ENCODE assay signal across 8 cellular contexts in the genomic region with DNA sequence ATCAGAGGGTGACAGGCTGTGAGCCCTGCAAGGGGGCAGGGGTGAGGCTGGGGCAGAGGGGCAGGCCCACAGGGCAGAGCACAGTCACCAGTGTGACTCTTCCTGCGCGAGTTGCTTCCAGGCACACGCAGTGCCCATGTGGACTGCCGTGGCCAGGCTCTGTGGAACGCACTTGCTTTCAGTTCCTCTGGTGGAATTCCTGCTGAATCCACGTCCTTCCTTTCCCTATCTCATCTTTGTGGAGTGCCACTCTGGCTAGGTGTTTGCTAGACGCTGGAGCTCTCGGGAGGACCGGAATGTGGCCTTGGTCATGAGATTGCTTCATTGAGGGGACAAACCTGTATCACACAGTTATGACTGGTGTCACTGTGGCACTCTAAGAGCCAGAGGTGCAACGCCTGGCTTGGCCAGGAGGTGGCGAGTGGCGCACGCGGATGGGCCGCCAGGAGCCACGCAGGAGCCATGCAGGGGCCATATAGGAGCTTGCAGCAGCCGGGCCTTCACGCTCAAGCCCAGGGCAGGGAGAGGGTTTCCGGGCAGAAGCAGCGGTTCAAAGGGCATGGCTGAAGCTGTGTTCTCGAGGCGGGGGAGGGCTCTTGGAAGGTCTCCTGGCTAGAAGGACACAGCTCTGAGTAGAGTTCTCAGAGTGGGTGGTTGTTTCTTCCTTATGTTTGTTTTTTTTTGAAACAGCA. TPM values are rescaled to one million over a fixed set of nuclear protein-coding genes. Genes with fewer than 3 reads are reported as not detected.
DNase-seq lines count a peak whose midpoint lies in the region; ATAC-seq and TF ChIP-seq lines count a peak whose summit lies in the region.

No MANE protein-coding gene starts in this region.

- POLR2A ChIA-PET in CD4-positive, alpha-beta memory T cell (lab: Charles Lee; ENCODE audit: partially characterized antibody), result interaction anchor here (1.1 to 1.3 kb wide), 2 partner anchors 36 to 63 kb away, joined by 7 to 15 read pairs; partner anchors contain the start of gene TBC1D22A
- POLR2A ChIA-PET in OCI-LY7 (lab: Charles Lee), result interaction anchor here (1.0 kb wide), 1 partner anchor 29 kb away, joined by 4 read pairs; no protein-coding TSS in a partner anchor
- POLR2A ChIA-PET in naive thymus-derived CD8-positive, alpha-beta T cell (lab: Charles Lee), result interaction anchor here (0.8 to 1.2 kb wide), 2 partner anchors 34 to 36 kb away, joined by 3 to 6 read pairs; partner anchors contain the start of gene TBC1D22A

- CTCF ChIA-PET in CD4-positive, alpha-beta memory T cell (lab: Charles Lee; ENCODE audit: partially characterized antibody), result interaction anchor here (0.8 to 11.2 kb wide), 16 partner anchors 10 to 235 kb away, joined by 3 to 233 read pairs (median 4); partner anchors contain the start of gene TBC1D22A
- CTCF ChIA-PET in OCI-LY7 (lab: Charles Lee; ENCODE audit: unreplicated experiment), result interaction anchor here (1.0 kb wide), 1 partner anchor 41 kb away, joined by 4 read pairs; no protein-coding TSS in a partner anchor

- intact Hi-C loops in CD4-positive, alpha-beta memory T cell (cut with micrococcal nuclease), result no loop called here
- intact Hi-C loops in OCI-LY7 (cut with micrococcal nuclease; ENCODE audit: unreplicated experiment) (loop anchor here (2.0 to 10.0 kb wide), 2 partner anchors 36 to 114 kb away; partner anchors contain the start of gene TBC1D22A), esophagus muscularis mucosa (cut with DNase I) (no loop called here)

- H3K36me3 ChIP-seq in CD4-positive, alpha-beta memory T cell (ENCODE audit: insufficient read depth, low read length), result peaks cover 62% of the 10 kb centered on the region
- H3K36me3 ChIP-seq in OCI-LY7 (ENCODE audit: insufficient read depth, low read length) (peaks cover 75% of the 10 kb centered on the region), esophagus muscularis mucosa (peaks cover 14 to 85% (median 64%) of the 10 kb centered on the region in 4 donors)

- H3K4me3 Mint-ChIP-seq in CD4-positive, alpha-beta memory T cell, result no peak overlapping the region
- no peak overlapping the region for H3K4me3 Mint-ChIP-seq in activated T-cell treated with anti-CD3 and anti-CD28 coated beads, Interleukin-2, amount 50 U/mL, for 24 hours
- peak overlapping the region in 1 of 10 donors; percentile 32 for H3K4me3 Mint-ChIP-seq in naive thymus-derived CD8-positive, alpha-beta T cell
- no peak overlapping the region for H3K4me3 Mint-ChIP-seq in stimulated activated effector memory CD8-positive, alpha-beta T cell treated with anti-CD3 and anti-CD28 coated beads, Interleukin-12 subunit alpha, Interleukin-12 subunit beta, amount 100 ng/mL, for 72 hours

- H3K9me3 Mint-ChIP-seq in CD4-positive, alpha-beta memory T cell, result no peaks in the 10 kb centered on the region
- no peaks in the 10 kb centered on the region for H3K9me3 Mint-ChIP-seq in activated T-cell treated with anti-CD3 and anti-CD28 coated beads, Interleukin-2, amount 50 U/mL, for 24 hours
- no peaks in the 10 kb centered on the region for H3K9me3 Mint-ChIP-seq in naive thymus-derived CD8-positive, alpha-beta T cell
- H3K9me3 Mint-ChIP-seq in stimulated activated effector memory CD8-positive, alpha-beta T cell treated with anti-CD3 and anti-CD28 coated beads, Interleukin-12 subunit alpha, Interleukin-12 subunit beta, amount 100 ng/mL, for 72 hours, result no peaks in the 10 kb centered on the region

- H3K4me2 ChIP-seq in OCI-LY7 (ENCODE audit: low read length), result no peak overlapping the region

- peak; percentile 59 to 72 (median 64) for DNase-seq in CD4-positive, alpha-beta memory T cell
- DNase-seq in OCI-LY7 (ENCODE audit: low spot score) (peak; percentile 78), esophagus muscularis mucosa (ENCODE audit: extremely low spot score) (no peak), amniotic stem cell (lab: John Stamatoyannopoulos, UW) (no peak)
- peak; percentile 88 for DNase-seq in activated T-cell treated with anti-CD3 and anti-CD28 coated beads, Interleukin-2, amount 50 U/mL, for 24 hours
- DNase-seq in naive thymus-derived CD8-positive, alpha-beta T cell, result peak; percentile 25 to 71 (median 61)
- peak; percentile 80 to 89 for DNase-seq in stimulated activated effector memory CD8-positive, alpha-beta T cell treated with anti-CD3 and anti-CD28 coated beads, Interleukin-12 subunit alpha, Interleukin-12 subunit beta, amount 100 ng/mL, for 72 hours (ENCODE audit: low spot score in 2 of 2)

- no peaks in the 10 kb centered on the region for H3K27me3 Mint-ChIP-seq in CD4-positive, alpha-beta memory T cell
- no peaks in the 10 kb centered on the region for H3K27me3 Mint-ChIP-seq in activated T-cell treated with anti-CD3 and anti-CD28 coated beads, Interleukin-2, amount 50 U/mL, for 24 hours
- no peaks in the 10 kb centered on the region for H3K27me3 Mint-ChIP-seq in naive thymus-derived CD8-positive, alpha-beta T cell

- H3K27ac ChIP-seq in CD4-positive, alpha-beta memory T cell (ENCODE audit: low read depth, low read length), result no peak overlapping the region
- H3K27ac ChIP-seq in OCI-LY7 (ENCODE audit: low read depth, low read length, poor library complexity, severe bottlenecking), result no peak overlapping the region
- H3K27ac ChIP-seq in esophagus muscularis mucosa (replicated peaks in 1 of 4), result no peak overlapping the region

- H3K4me1 Mint-ChIP-seq in CD4-positive, alpha-beta memory T cell, result peaks cover 12 to 32% (median 24%) of the 10 kb centered on the region in 4 donors
- H3K4me1 Mint-ChIP-seq in activated T-cell treated with anti-CD3 and anti-CD28 coated beads, Interleukin-2, amount 50 U/mL, for 24 hours (ENCODE audit: low read depth), result peaks cover 27% of the 10 kb centered on the region
- H3K4me1 Mint-ChIP-seq in naive thymus-derived CD8-positive, alpha-beta T cell, result peaks cover 13 to 40% (median 32%) of the 10 kb centered on the region in 4 donors
- H3K4me1 Mint-ChIP-seq in stimulated activated effector memory CD8-positive, alpha-beta T cell treated with anti-CD3 and anti-CD28 coated beads, Interleukin-12 subunit alpha, Interleukin-12 subunit beta, amount 100 ng/mL, for 72 hours, result peaks cover 44% of the 10 kb centered on the region

- H2AFZ ChIP-seq in OCI-LY7 (ENCODE audit: low read length), result no peak overlapping the region

- 0 out of 2 replicates have a peak, but pooled peaks cover 3% of the 10 kb centered on the region for H4K20me1 ChIP-seq in OCI-LY7 (ENCODE audit: insufficient read depth, low read length)

- no peak for TF ChIP-seq EP300 in esophagus muscularis mucosa (IDR thresholded peaks at IDR 0.05)

- no peaks in the 10 kb centered on the region for H3K9me3 ChIP-seq in CD4-positive, alpha-beta memory T cell (ENCODE audit: control insufficient read depth in 1 of 2, low read length in 2 of 2)
- H3K9me3 ChIP-seq in OCI-LY7 (ENCODE audit: low read length) (no peaks in the 10 kb centered on the region), esophagus muscularis mucosa (no peaks in the 10 kb centered on the region)

- 0 out of 2 replicates have a peak, but pooled peaks cover under 1% of the 10 kb centered on the region for H3K79me2 ChIP-seq in OCI-LY7 (ENCODE audit: insufficient read depth, low read depth, low read length)

- no TSS peak for BruUV-seq in OCI-LY7 (replicated peaks; lab: Mats Ljungman, UMichigan)

- H3K27me3 ChIP-seq in CD4-positive, alpha-beta memory T cell (ENCODE audit: insufficient read depth, low read length), result no peaks in the 10 kb centered on the region
- H3K27me3 ChIP-seq in esophagus muscularis mucosa, result no peaks in the 10 kb centered on the region

- no peak overlapping the region for H3K4me3 ChIP-seq in CD4-positive, alpha-beta memory T cell (ENCODE audit: low read length in 2 of 2)
- no peak overlapping the region for H3K4me3 ChIP-seq in OCI-LY7 (ENCODE audit: low read depth, low read length, poor library complexity, severe bottlenecking)
- H3K4me3 ChIP-seq in esophagus muscularis mucosa, result no peak overlapping the region

- H3K4me1 ChIP-seq in CD4-positive, alpha-beta memory T cell (ENCODE audit: insufficient read depth, low read length), result peaks cover 10% of the 10 kb centered on the region
- H3K4me1 ChIP-seq in OCI-LY7 (ENCODE audit: insufficient read depth, low read length, poor library complexity, severe bottlenecking) (peaks cover 7% of the 10 kb centered on the region), esophagus muscularis mucosa (peaks cover 5 to 13% (median 11%) of the 10 kb centered on the region in 4 donors)

- no peaks in the 10 kb centered on the region for H3K9me2 ChIP-seq in OCI-LY7 (ENCODE audit: insufficient read depth, low read length)

- ATAC-seq in HG03280 (IDR thresholded peaks at IDR 0.05; ENCODE audit: unreplicated experiment), result peak; percentile 68
- peak; percentile 77 to 81 for ATAC-seq in naive thymus-derived CD8-positive, alpha-beta T cell
- peak; percentile 89 for ATAC-seq in stimulated activated effector memory CD8-positive, alpha-beta T cell treated with anti-CD3 and anti-CD28 coated beads, Interleukin-12 subunit alpha, Interleukin-12 subunit beta, amount 100 ng/mL, for 72 hours

- TF ChIP-seq CTCF in OCI-LY7 (conservative IDR thresholded peaks at IDR 0.05; ENCODE audit: low read length), result peak; percentile 94
- peak in 2 of 3 experiments; percentile 89 to 91 for TF ChIP-seq CTCF in esophagus muscularis mucosa (IDR thresholded peaks at IDR 0.05)

- peak overlapping the region; percentile 82 to 96 (median 91) for H3K27ac Mint-ChIP-seq in CD4-positive, alpha-beta memory T cell
- H3K27ac Mint-ChIP-seq in activated T-cell treated with anti-CD3 and anti-CD28 coated beads, Interleukin-2, amount 50 U/mL, for 24 hours, result peak overlapping the region; percentile 83
- peak overlapping the region in 9 of 10 donors; percentile 61 to 91 (median 88) for H3K27ac Mint-ChIP-seq in naive thymus-derived CD8-positive, alpha-beta T cell
- peak overlapping the region; percentile 63 for H3K27ac Mint-ChIP-seq in stimulated activated effector memory CD8-positive, alpha-beta T cell treated with anti-CD3 and anti-CD28 coated beads, Interleukin-12 subunit alpha, Interleukin-12 subunit beta, amount 100 ng/mL, for 72 hours

- H3K36me3 Mint-ChIP-seq in CD4-positive, alpha-beta memory T cell, result peaks cover 41 to 72% of the 10 kb centered on the region in 2 donors
- H3K36me3 Mint-ChIP-seq in activated T-cell treated with anti-CD3 and anti-CD28 coated beads, Interleukin-2, amount 50 U/mL, for 24 hours (ENCODE audit: low read depth), result peaks cover 83% of the 10 kb centered on the region
- peaks cover 0 to 61% (median 11%) of the 10 kb centered on the region in 3 donors for H3K36me3 Mint-ChIP-seq in naive thymus-derived CD8-positive, alpha-beta T cell
- peaks cover 85% of the 10 kb centered on the region for H3K36me3 Mint-ChIP-seq in stimulated activated effector memory CD8-positive, alpha-beta T cell treated with anti-CD3 and anti-CD28 coated beads, Interleukin-12 subunit alpha, Interleukin-12 subunit beta, amount 100 ng/mL, for 72 hours

- TF ChIP-seq POLR2A in esophagus muscularis mucosa (IDR thresholded peaks at IDR 0.05; ENCODE audit: low read depth), result no peak

- 45% methylated on average over 19 of the region's 22 CpGs for WGBS in esophagus muscularis mucosa

RNA-seq across cellular contexts. Expression of gene TBC1D22A, which starts 36.1 kb away (rescaled TPM):
- total RNA-seq in CD4-positive, alpha-beta memory T cell, result 10 to 100 TPM; 49.0 to 49.2 TPM
- polyA plus RNA-seq in CD4-positive, alpha-beta memory T cell, result 10 to 100 TPM; 20.6 to 24.4 TPM
- 15.0 and 22.3 TPM in 2 replicates for total RNA-seq in OCI-LY7 (2014; rRNA removed; shearing (Covaris generic))
- 43.2 and 43.9 TPM in 2 replicates for total RNA-seq in OCI-LY7 (2022)
- 10 to 100 TPM; 15.2 to 20.7 (median 18.8) TPM for total RNA-seq in esophagus muscularis mucosa
- total RNA-seq in naive thymus-derived CD8-positive, alpha-beta T cell, result 10 to 100 TPM; 51.2 to 57.2 TPM
- polyA plus RNA-seq in naive thymus-derived CD8-positive, alpha-beta T cell, result 10 to 100 TPM; 23.0 to 24.6 (median 23.3) TPM

Comparison
In these comparisons a context has a peak if more than half of its experiments do, and no peak if none do; other contexts are left out.
1. DNase-seq: peak in CD4-positive, alpha-beta memory T cell (5 of 5), OCI-LY7 (single experiment), activated T-cell treated with anti-CD3 and anti-CD28 coated beads, Interleukin-2, amount 50 U/mL, for 24 hours (single experiment), naive thymus-derived CD8-positive, alpha-beta T cell (10 of 10) and stimulated activated effector memory CD8-positive, alpha-beta T cell treated with anti-CD3 and anti-CD28 coated beads, Interleukin-12 subunit alpha, Interleukin-12 subunit beta, amount 100 ng/mL, for 72 hours (2 of 2); none in esophagus muscularis mucosa (single experiment) and amniotic stem cell (single experiment).
2. Peak in every context shown above with its lines, with median percentiles within 50 percentile points of each other: H3K27ac Mint-ChIP-seq and ATAC-seq.